In genomic region chrX:68829594-68830485, GRCh38 we compare ENCODE assay signal across 8 cellular contexts. TPM values are rescaled to one million over a fixed set of nuclear protein-coding genes. Genes with fewer than 3 reads are reported as not detected.
DNase-seq lines count a peak whose midpoint lies in the region; ATAC-seq and TF ChIP-seq lines count a peak whose summit lies in the region.

No MANE protein-coding gene starts in this region.

- H2AFZ ChIP-seq in KMS-11 (ENCODE audit: low read depth): peak overlapping the region; percentile 78

- no peaks in the 10 kb centered on the region for H3K79me2 ChIP-seq in KMS-11 (ENCODE audit: insufficient read depth, low read depth)

- TF ChIP-seq CTCF in KMS-11 (conservative IDR thresholded peaks at IDR 0.05; ENCODE audit: low read depth, low read length): no peak

- no peaks in the 10 kb centered on the region for H3K9me3 ChIP-seq in skeletal muscle tissue (ENCODE audit: control insufficient read depth in 3 of 3, low read length in 3 of 3)

- no peaks in the 10 kb centered on the region for H4K20me1 ChIP-seq in KMS-11 (ENCODE audit: insufficient read depth)

- H3K27ac ChIP-seq in KMS-11 (no peak overlapping the region), skeletal muscle tissue (ENCODE audit: low read depth, low read length) (peak overlapping the region; percentile 59)

- H3K4me1 ChIP-seq in KMS-11 (ENCODE audit: low read depth, poor library complexity, severe bottlenecking): no peaks in the 10 kb centered on the region
- H3K4me1 ChIP-seq in skeletal muscle tissue (ENCODE audit: control insufficient read depth in 3 of 3, insufficient read depth in 3 of 3, low read length in 3 of 3): peaks cover 3 to 34% (median 18%) of the 10 kb centered on the region in 3 donors

- no peak overlapping the region for H3K4me3 ChIP-seq in KMS-11 (IDR thresholded peaks at IDR 0.05; ENCODE audit: insufficient read depth, low read depth, low read length)
- H3K4me3 ChIP-seq in iPS-11a (ENCODE audit: low read depth, low read length): peak overlapping the region; percentile 25
- peak overlapping the region; percentile 76 to 81 (median 81) for H3K4me3 ChIP-seq in skeletal muscle tissue (ENCODE audit: low read length in 3 of 3)

- peak overlapping the region; percentile 48 for H3K4me2 ChIP-seq in KMS-11

- peak; percentile 16 for DNase-seq in CD1c-positive myeloid dendritic cell (ENCODE audit: extremely low spot score)
- peak; percentile 31 for DNase-seq in amniotic epithelial cell (ENCODE audit: low read depth)
- DNase-seq in NCI-H2081 treated with DMSO at 0.1 percent for 48 hours (lab: John Stamatoyannopoulos, UW): no peak

- H3K27me3 ChIP-seq in KMS-11 (ENCODE audit: insufficient read depth, low read depth) (no peaks in the 10 kb centered on the region), skeletal muscle tissue (ENCODE audit: control insufficient read depth in 3 of 3, insufficient read depth in 3 of 3, low read length in 3 of 3) (peaks cover 0 to 6% (median 0%) of the 10 kb centered on the region in 3 donors)

- H3K9ac ChIP-seq in KMS-11 (peak overlapping the region; percentile 35; the same call in 1 of the 2 replicates), skeletal muscle tissue (ENCODE audit: low read depth in 1 of 3, low read length in 3 of 3) (peak overlapping the region; percentile 65 to 86 (median 81))

- no peaks in the 10 kb centered on the region for H3K36me3 ChIP-seq in KMS-11 (ENCODE audit: insufficient read depth)
- no peaks in the 10 kb centered on the region for H3K36me3 ChIP-seq in skeletal muscle tissue (ENCODE audit: control insufficient read depth in 3 of 3, insufficient read depth in 3 of 3, low read length in 3 of 3)

- ATAC-seq in HG02870 (IDR thresholded peaks at IDR 0.05; ENCODE audit: unreplicated experiment) (no peak), HG02981 (IDR thresholded peaks at IDR 0.05; ENCODE audit: unreplicated experiment) (no peak)

RNA-seq across cellular contexts. Expression of gene EFNB1, which starts 1.0 kb away (rescaled TPM):
- total RNA-seq in skeletal muscle tissue: 27.7 TPM
